In the genomic region with DNA sequence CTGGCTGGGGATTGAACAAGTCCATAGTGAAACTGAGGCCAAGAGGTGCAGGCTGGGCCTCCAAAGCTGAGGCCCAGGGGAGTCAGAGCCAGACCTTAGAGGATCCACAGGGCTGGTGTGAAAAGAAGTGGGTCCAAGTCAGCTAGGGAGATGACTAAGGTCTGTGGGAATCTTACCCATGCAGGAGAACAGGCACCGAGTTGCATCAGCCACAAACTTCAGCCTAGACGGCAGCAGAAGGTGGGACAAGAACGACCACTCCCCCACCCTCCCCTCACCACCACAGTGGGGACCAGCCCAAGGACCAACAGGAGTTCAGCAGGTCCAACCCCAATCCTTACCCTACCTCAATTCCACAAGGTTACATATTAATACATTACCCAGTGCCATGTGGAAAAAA, we compare ENCODE assay signal across 34 cellular contexts.
"Had no signal": no experiment of that assay in that cellular context is flagged by ENCODE, and none has a peak within 500 bp of the region (broad histone marks: within the 10 kb centered on the region; RNA-seq: fewer than 3 reads in every experiment).

No MANE protein-coding gene starts in this region.

- FAIRE-seq: endometrium, endothelial cell of umbilical vein had no signal

- H3K27ac ChIP-seq: adrenal gland, breast epithelium, cardiac muscle cell, colonic mucosa, epithelial cell of prostate, esophagus squamous epithelium, gastroesophageal sphincter had no signal

- H3K4me3 Mint-ChIP-seq: activated CD4-positive, alpha-beta memory T cell treated with anti-CD3 and anti-CD28 coated beads for 36 hours; activated CD4-positive, alpha-beta T cell treated with anti-CD3 and anti-CD28 coated beads for 36 hours; activated CD4-positive, alpha-beta T cell treated with anti-CD3 and anti-CD28 coated beads, Interleukin-2, amount 10 ng/mL, durations not matched to agents 24 days and 14 days; activated CD8-positive, alpha-beta memory T cell treated with anti-CD3 and anti-CD28 coated beads, Interleukin-2, amount 10 ng/mL, durations not matched to agents 7 days and 5 days; activated CD8-positive, alpha-beta T cell treated with anti-CD3 and anti-CD28 coated beads, Interleukin-2, amount 10 ng/mL, durations not matched to agents 7 days and 5 days; activated naive CD4-positive, alpha-beta T cell treated with anti-CD3 and anti-CD28 coated beads for 36 hours; activated naive CD4-positive, alpha-beta T cell treated with anti-CD3 and anti-CD28 coated beads, Interleukin-2, amount 50 U/mL, for 24 hours; activated naive CD8-positive, alpha-beta T cell treated with anti-CD3 and anti-CD28 coated beads for 36 hours; activated naive CD8-positive, alpha-beta T cell treated with anti-CD3 and anti-CD28 coated beads, Interleukin-2, amount 50 U/mL, for 24 hours; activated T-helper 1 cell treated with anti-CD3 and anti-CD28 coated beads, Interleukin-12 subunit alpha, Interleukin-12 subunit beta, Interleukin-2, Interleukin-4 antibody, amounts not matched to agents 30 ng/mL and 10 ng/mL and 1 ng/mL, durations not matched to agents 14 hours and 24 hours and 36 hours; brain had no signal

- H3K27me3 ChIP-seq: adrenal gland, breast epithelium, cardiac muscle cell, colonic mucosa, esophagus squamous epithelium, gastroesophageal sphincter had no signal

- H3K4me1 ChIP-seq: adrenal gland, breast epithelium, colonic mucosa, esophagus squamous epithelium, gastroesophageal sphincter had no signal

- H3K36me3 ChIP-seq: adrenal gland, breast epithelium, cardiac muscle cell, colonic mucosa, esophagus squamous epithelium, gastroesophageal sphincter had no signal

- H3K9me3 Mint-ChIP-seq: activated CD4-positive, alpha-beta memory T cell treated with anti-CD3 and anti-CD28 coated beads for 36 hours; activated naive CD4-positive, alpha-beta T cell treated with anti-CD3 and anti-CD28 coated beads for 36 hours; activated naive CD4-positive, alpha-beta T cell treated with anti-CD3 and anti-CD28 coated beads, Interleukin-2, amount 50 U/mL, for 24 hours; activated naive CD8-positive, alpha-beta T cell treated with anti-CD3 and anti-CD28 coated beads for 36 hours; activated T-helper 2 cell treated with anti-CD3 and anti-CD28 coated beads, Interferon-gamma antibody, Interleukin-2, Interleukin-4, amounts not matched to agents 10 μg/mL and 5 μg/mL and 100 μg/mL, durations not matched to agents 14 hours and 24 hours and 36 hours had no signal

- H3K9me3 ChIP-seq: adrenal gland, breast epithelium, colonic mucosa, esophagus squamous epithelium, gastroesophageal sphincter had no signal

- DNase-seq: activated CD4-positive, alpha-beta memory T cell treated with anti-CD3 and anti-CD28 coated beads for 36 hours; activated CD4-positive, alpha-beta T cell treated with anti-CD3 and anti-CD28 coated beads for 36 hours; activated CD4-positive, alpha-beta T cell treated with anti-CD3 and anti-CD28 coated beads, Interleukin-2, amount 10 ng/mL, durations not matched to agents 24 days and 14 days; activated CD4-positive, CD25-positive, alpha-beta regulatory T cell; activated CD4-positive, CD25-positive, alpha-beta regulatory T cell treated with anti-CD3 and anti-CD28 coated beads, Interleukin-2, amount 50 U/mL, for 72 hours; activated CD8-positive, alpha-beta memory T cell treated with anti-CD3 and anti-CD28 coated beads, Interleukin-2, amount 10 ng/mL, durations not matched to agents 7 days and 5 days; activated CD8-positive, alpha-beta memory T cell treated with anti-CD3 and anti-CD28 coated beads, Interleukin-2, amount 50 U/mL, for 4 hours; activated CD8-positive, alpha-beta T cell treated with anti-CD3 and anti-CD28 coated beads, Interleukin-2, amount 10 ng/mL, durations not matched to agents 7 days and 5 days; activated effector memory CD4-positive, alpha-beta T cell treated with anti-CD3 and anti-CD28 coated beads, Interleukin-2, amount 50 U/mL, for 16 hours; activated naive CD4-positive, alpha-beta T cell treated with anti-CD3 and anti-CD28 coated beads for 36 hours; activated naive CD8-positive, alpha-beta T cell treated with anti-CD3 and anti-CD28 coated beads for 36 hours; activated naive CD8-positive, alpha-beta T cell treated with anti-CD3 and anti-CD28 coated beads, Interleukin-2, amount 50 U/mL, for 24 hours; activated T-cell treated with anti-CD3 and anti-CD28 coated beads, Interleukin-2, amount 50 U/mL, for 1 hour; activated T-cell treated with anti-CD3 and anti-CD28 coated beads, Interleukin-2, amount 50 U/mL, for 48 hours; adrenal gland; amygdala; aorta; central memory CD4-positive, alpha-beta T cell; cerebellar nuclear complex; colonic mucosa; effector CD8-positive, alpha-beta T cell; esophagus squamous epithelium; foreskin melanocyte; T-helper 2 cell had no signal

- H3K27me3 Mint-ChIP-seq: activated CD4-positive, alpha-beta memory T cell treated with anti-CD3 and anti-CD28 coated beads for 36 hours; activated CD4-positive, alpha-beta T cell treated with anti-CD3 and anti-CD28 coated beads for 36 hours; activated CD4-positive, alpha-beta T cell treated with anti-CD3 and anti-CD28 coated beads, Interleukin-2, amount 10 ng/mL, durations not matched to agents 24 days and 14 days; activated CD8-positive, alpha-beta memory T cell treated with anti-CD3 and anti-CD28 coated beads, Interleukin-2, amount 10 ng/mL, durations not matched to agents 7 days and 5 days; activated naive CD4-positive, alpha-beta T cell treated with anti-CD3 and anti-CD28 coated beads, Interleukin-2, amount 50 U/mL, for 24 hours; activated naive CD8-positive, alpha-beta T cell treated with anti-CD3 and anti-CD28 coated beads for 36 hours; activated naive CD8-positive, alpha-beta T cell treated with anti-CD3 and anti-CD28 coated beads, Interleukin-2, amount 50 U/mL, for 24 hours had no signal

- H3K27ac Mint-ChIP-seq: activated CD4-positive, alpha-beta memory T cell treated with anti-CD3 and anti-CD28 coated beads for 36 hours; activated CD4-positive, alpha-beta T cell treated with anti-CD3 and anti-CD28 coated beads for 36 hours; activated CD4-positive, alpha-beta T cell treated with anti-CD3 and anti-CD28 coated beads, Interleukin-2, amount 10 ng/mL, durations not matched to agents 24 days and 14 days; activated CD8-positive, alpha-beta memory T cell treated with anti-CD3 and anti-CD28 coated beads, Interleukin-2, amount 10 ng/mL, durations not matched to agents 7 days and 5 days; activated CD8-positive, alpha-beta T cell treated with anti-CD3 and anti-CD28 coated beads, Interleukin-2, amount 10 ng/mL, durations not matched to agents 7 days and 5 days; activated naive CD4-positive, alpha-beta T cell treated with anti-CD3 and anti-CD28 coated beads for 36 hours; activated naive CD4-positive, alpha-beta T cell treated with anti-CD3 and anti-CD28 coated beads, Interleukin-2, amount 50 U/mL, for 24 hours; activated naive CD8-positive, alpha-beta T cell treated with anti-CD3 and anti-CD28 coated beads for 36 hours; activated naive CD8-positive, alpha-beta T cell treated with anti-CD3 and anti-CD28 coated beads, Interleukin-2, amount 50 U/mL, for 24 hours; activated T-helper 1 cell treated with anti-CD3 and anti-CD28 coated beads, Interleukin-12 subunit alpha, Interleukin-12 subunit beta, Interleukin-2, Interleukin-4 antibody, amounts not matched to agents 30 ng/mL and 10 ng/mL and 1 ng/mL, durations not matched to agents 14 hours and 24 hours and 36 hours; activated T-helper 2 cell treated with anti-CD3 and anti-CD28 coated beads, Interferon-gamma antibody, Interleukin-2, Interleukin-4, amounts not matched to agents 10 μg/mL and 5 μg/mL and 100 μg/mL, durations not matched to agents 14 hours and 24 hours and 36 hours; brain had no signal

- H3K4me1 Mint-ChIP-seq: activated CD4-positive, alpha-beta T cell treated with anti-CD3 and anti-CD28 coated beads for 36 hours; activated CD4-positive, alpha-beta T cell treated with anti-CD3 and anti-CD28 coated beads, Interleukin-2, amount 10 ng/mL, durations not matched to agents 24 days and 14 days; activated CD8-positive, alpha-beta memory T cell treated with anti-CD3 and anti-CD28 coated beads, Interleukin-2, amount 10 ng/mL, durations not matched to agents 7 days and 5 days; activated naive CD4-positive, alpha-beta T cell treated with anti-CD3 and anti-CD28 coated beads, Interleukin-2, amount 50 U/mL, for 24 hours; activated naive CD8-positive, alpha-beta T cell treated with anti-CD3 and anti-CD28 coated beads, Interleukin-2, amount 50 U/mL, for 24 hours; brain had no signal

- ATAC-seq: activated CD4-positive, alpha-beta T cell treated with anti-CD3 and anti-CD28 coated beads for 36 hours; activated CD8-positive, alpha-beta memory T cell treated with anti-CD3 and anti-CD28 coated beads, Interleukin-2, amount 10 ng/mL, durations not matched to agents 7 days and 5 days; activated CD8-positive, alpha-beta T cell treated with anti-CD3 and anti-CD28 coated beads, Interleukin-2, amount 10 ng/mL, durations not matched to agents 7 days and 5 days; activated naive CD8-positive, alpha-beta T cell treated with anti-CD3 and anti-CD28 coated beads, Interleukin-2, amount 50 U/mL, for 24 hours; gastroesophageal sphincter had no signal

- H3K4me3 ChIP-seq: adrenal gland, breast epithelium, cardiac muscle cell, colonic mucosa, esophagus squamous epithelium, gastroesophageal sphincter had no signal

- H3K36me3 Mint-ChIP-seq: activated CD4-positive, alpha-beta memory T cell treated with anti-CD3 and anti-CD28 coated beads for 36 hours; activated CD8-positive, alpha-beta memory T cell treated with anti-CD3 and anti-CD28 coated beads, Interleukin-2, amount 10 ng/mL, durations not matched to agents 7 days and 5 days; activated naive CD8-positive, alpha-beta T cell treated with anti-CD3 and anti-CD28 coated beads for 36 hours; brain had no signal
